ENCODE assay signal across 17 cellular contexts in genomic region chr7:73904219-73905136, GRCh38. TPM values are rescaled to one million over a fixed set of nuclear protein-coding genes. Genes with fewer than 3 reads are reported as not detected.
A peak's percentile ranks its signal among the peaks of the same experiment; 100 is the strongest.
DNase-seq lines count a peak whose midpoint lies in the region; ATAC-seq and TF ChIP-seq lines count a peak whose summit lies in the region.
"Had no signal": no experiment of that assay in that cellular context is flagged by ENCODE, and none has a peak within 500 bp of the region (broad histone marks: within the 10 kb centered on the region; RNA-seq: fewer than 3 reads in every experiment).

No MANE protein-coding gene starts in this region.

- WGBS in endodermal cell (ENCODE audit: insufficient coverage in 1 of 2, insufficient read length in 1 of 2), 2 experiments, result 89 to 96% methylated on average over 11 to 24 of the region's 24 CpGs

- no peak overlapping the region for H3K4me3 ChIP-seq in endodermal cell (ENCODE audit: low read length)
- no peak overlapping the region for H3K4me3 ChIP-seq in uterus
- no peak overlapping the region for H3K4me3 ChIP-seq in CD8-positive, alpha-beta memory T cell (ENCODE audit: low read length)

- H3K27ac ChIP-seq in endodermal cell (ENCODE audit: low read depth, low read length), result no peak overlapping the region
- no peak overlapping the region for H3K27ac ChIP-seq in uterus
- no peak overlapping the region for H3K27ac ChIP-seq in CD8-positive, alpha-beta memory T cell (ENCODE audit: low read depth, low read length)
- H3K27ac ChIP-seq: C4-2B, VCaP had no signal

- H3K27ac Mint-ChIP-seq in endodermal cell (no peak overlapping the region), nephron progenitor cell (peak overlapping the region; percentile 87)
- no peak overlapping the region for H3K27ac Mint-ChIP-seq in CD8-positive, alpha-beta memory T cell
- H3K27ac Mint-ChIP-seq: effector memory CD8-positive, alpha-beta T cell; stimulated activated naive CD8-positive, alpha-beta T cell treated with anti-CD3 and anti-CD28 coated beads, Interleukin-15, amount 100 ng/mL, for 72 hours had no signal

- no peak for TF ChIP-seq POLR2A in uterus (IDR thresholded peaks at IDR 0.05)

- H3K27me3 Mint-ChIP-seq in endodermal cell (ENCODE audit: insufficient read depth), result peaks cover 2% of the 10 kb centered on the region
- H3K27me3 Mint-ChIP-seq in nephron progenitor cell (ENCODE audit: low read depth, poor library complexity), result peaks cover 12% of the 10 kb centered on the region
- peaks cover 17 to 27% of the 10 kb centered on the region in 2 donors for H3K27me3 Mint-ChIP-seq in CD8-positive, alpha-beta memory T cell

- H3K27me3 ChIP-seq in endodermal cell (ENCODE audit: control insufficient read depth, insufficient read depth, low read length, poor library complexity, severe bottlenecking) (no peaks in the 10 kb centered on the region), uterus (no peaks in the 10 kb centered on the region)
- H3K27me3 ChIP-seq in CD8-positive, alpha-beta memory T cell (ENCODE audit: insufficient read depth, low read length, poor library complexity, severe bottlenecking), result no peaks in the 10 kb centered on the region

- TF ChIP-seq CTCF in endodermal cell (conservative IDR thresholded peaks at IDR 0.05) (no peak), nephron progenitor cell (IDR thresholded peaks at IDR 0.05) (no peak), uterus (IDR thresholded peaks at IDR 0.05) (no peak)

- POLR2A ChIA-PET in CD8-positive, alpha-beta memory T cell (lab: Charles Lee), result no interaction called here

- intact Hi-C loops in uterus (cut with DNase I; ENCODE audit: low total_unique reads), result no loop called here

- H3K4me3 Mint-ChIP-seq in endodermal cell (no peak overlapping the region), nephron progenitor cell (no peak overlapping the region)
- H3K4me3 Mint-ChIP-seq in CD8-positive, alpha-beta memory T cell, result no peak overlapping the region
- H3K4me3 Mint-ChIP-seq: effector memory CD8-positive, alpha-beta T cell; stimulated activated naive CD8-positive, alpha-beta T cell treated with anti-CD3 and anti-CD28 coated beads, Interleukin-15, amount 100 ng/mL, for 72 hours had no signal

- no peaks in the 10 kb centered on the region for H3K36me3 ChIP-seq in endodermal cell (ENCODE audit: control insufficient read depth, insufficient read depth, low read length)
- no peaks in the 10 kb centered on the region for H3K36me3 ChIP-seq in uterus
- no peaks in the 10 kb centered on the region for H3K36me3 ChIP-seq in CD8-positive, alpha-beta memory T cell (ENCODE audit: insufficient read depth, low read length)

- no peaks in the 10 kb centered on the region for H3K4me1 Mint-ChIP-seq in endodermal cell
- H3K4me1 Mint-ChIP-seq in nephron progenitor cell, result peaks cover 24% of the 10 kb centered on the region
- no peaks in the 10 kb centered on the region for H3K4me1 Mint-ChIP-seq in CD8-positive, alpha-beta memory T cell
- H3K4me1 Mint-ChIP-seq: stimulated activated naive CD8-positive, alpha-beta T cell treated with anti-CD3 and anti-CD28 coated beads, Interleukin-15, amount 100 ng/mL, for 72 hours had no signal

- DNase-seq in Ammon's horn (ENCODE audit: low spot score) (peak; percentile 45), M059J (ENCODE audit: low read depth) (peak; percentile 83), endodermal cell (peak; percentile 52), nephron progenitor cell (no peak), dermis blood vessel endothelial cell (no peak), uterus (no peak)
- no peak for DNase-seq in CD8-positive, alpha-beta memory T cell
- DNase-seq: activated CD8-positive, alpha-beta memory T cell treated with anti-CD3 and anti-CD28 coated beads, Interleukin-2, amount 50 U/mL, for 48 hours; effector memory CD8-positive, alpha-beta T cell; mesendoderm; NCI-H526; SHP77; stimulated activated naive CD8-positive, alpha-beta T cell treated with anti-CD3 and anti-CD28 coated beads, Interleukin-15, amount 100 ng/mL, for 72 hours had no signal

- H3K9me3 ChIP-seq in endodermal cell (ENCODE audit: control insufficient read depth, low read length) (no peaks in the 10 kb centered on the region), uterus (no peaks in the 10 kb centered on the region)
- H3K9me3 ChIP-seq in CD8-positive, alpha-beta memory T cell (ENCODE audit: low read length), result no peaks in the 10 kb centered on the region

- ATAC-seq in HG03108 (IDR thresholded peaks at IDR 0.05; ENCODE audit: unreplicated experiment), result no peak
- ATAC-seq: effector memory CD8-positive, alpha-beta T cell; stimulated activated naive CD8-positive, alpha-beta T cell treated with anti-CD3 and anti-CD28 coated beads, Interleukin-15, amount 100 ng/mL, for 72 hours had no signal

- H3K36me3 Mint-ChIP-seq in endodermal cell (ENCODE audit: low read depth), result no peaks in the 10 kb centered on the region
- H3K36me3 Mint-ChIP-seq in nephron progenitor cell (ENCODE audit: low read depth), result no peaks in the 10 kb centered on the region
- H3K36me3 Mint-ChIP-seq in CD8-positive, alpha-beta memory T cell, result no peaks in the 10 kb centered on the region

- H3K4me1 ChIP-seq in endodermal cell (ENCODE audit: control insufficient read depth, insufficient read depth, low read length) (no peaks in the 10 kb centered on the region), uterus (peaks cover 0 to 9% of the 10 kb centered on the region in 2 donors)
- no peaks in the 10 kb centered on the region for H3K4me1 ChIP-seq in CD8-positive, alpha-beta memory T cell (ENCODE audit: insufficient read depth, low read length)

- CTCF ChIA-PET in CD8-positive, alpha-beta memory T cell (lab: Charles Lee), result no interaction called here

- no peak overlapping the region for H3K9ac ChIP-seq in endodermal cell (ENCODE audit: extremely low read depth, low read length, poor library complexity, severe bottlenecking)

- H3K9me3 Mint-ChIP-seq in endodermal cell, result no peaks in the 10 kb centered on the region
- H3K9me3 Mint-ChIP-seq in nephron progenitor cell, result no peaks in the 10 kb centered on the region
- no peaks in the 10 kb centered on the region for H3K9me3 Mint-ChIP-seq in CD8-positive, alpha-beta memory T cell
- H3K9me3 Mint-ChIP-seq: effector memory CD8-positive, alpha-beta T cell; stimulated activated naive CD8-positive, alpha-beta T cell treated with anti-CD3 and anti-CD28 coated beads, Interleukin-15, amount 100 ng/mL, for 72 hours had no signal

RNA-seq across cellular contexts. Expression of gene TMEM270, which starts 43.5 kb away (rescaled TPM):
- total RNA-seq in M059J (2014; rRNA removed; shearing (Covaris generic)), result 0.17 and 0.32 TPM in 2 replicates
- total RNA-seq in endodermal cell (not detected), dermis blood vessel endothelial cell (not detected in 2 replicates), uterus (1 to 10 TPM in 1 of 4 donors, not detected in 3; 1.1 TPM)
- not detected for polyA plus RNA-seq in endodermal cell (2013, experiment 1 of 2)
- not detected for polyA plus RNA-seq in endodermal cell (2013, experiment 2 of 2)
- not detected for total RNA-seq in CD8-positive, alpha-beta memory T cell
- polyA plus RNA-seq in CD8-positive, alpha-beta memory T cell, result not detected
- total RNA-seq: pulmonary artery endothelial cell had no signal

Comparison
In these comparisons a context has a peak if more than half of its experiments do, and no peak if none do; other contexts are left out.
1. DNase-seq: peak in Ammon's horn (single experiment), M059J (single experiment) and endodermal cell (single experiment); none in nephron progenitor cell (single experiment), dermis blood vessel endothelial cell (single experiment), uterus (0 of 2) and CD8-positive, alpha-beta memory T cell (0 of 5).